Comparison of ENCODE assay signal across 8 cellular contexts in genomic region chr9:132409828-132410528, GRCh38. TPM values are rescaled to one million over a fixed set of nuclear protein-coding genes. Genes with fewer than 3 reads are reported as not detected.
DNase-seq lines count a peak whose midpoint lies in the region; ATAC-seq and TF ChIP-seq lines count a peak whose summit lies in the region.

Gene CFAP77, plus strand, starts transcription at chr9:132410211. Its CDS starts 61 bp downstream, at chr9:132410272.

- H3K36me3 Mint-ChIP-seq in CD4-positive, alpha-beta T cell (ENCODE audit: low read depth): peaks cover 13% of the 10 kb centered on the region
- H3K36me3 Mint-ChIP-seq in T-helper 2 cell treated with Interferon-gamma antibody and Interleukin-4, amounts not matched to agents 5 μg/mL and 100 μg/mL, for 36 hours (ENCODE audit: low read depth): peaks cover 6% of the 10 kb centered on the region

- H3K4me3 ChIP-seq in HUES48 (ENCODE audit: low read depth, low read length): peak within 1 kb of the TSS; percentile 75

- DNase-seq in CD4-positive, alpha-beta T cell: peak in 8 of 10 experiments; percentile 15 to 48 (median 28)
- no peak for DNase-seq in T-helper 2 cell treated with Interferon-gamma antibody and Interleukin-4, amounts not matched to agents 5 μg/mL and 100 μg/mL, for 36 hours (ENCODE audit: low spot score)
- DNase-seq in cerebellar cortex (ENCODE audit: low spot score): peak; percentile 41
- DNase-seq in kidney tubule cell (ENCODE audit: low spot score): peak; percentile 46
- peak; percentile 31 for DNase-seq in stimulated activated CD4-positive, alpha-beta T cell treated with anti-CD3 and anti-CD28 coated beads, Interleukin-4, amount 100 ng/mL, for 24 hours
- no peak for DNase-seq in GDM1 (lab: John Stamatoyannopoulos, UW)

- peaks cover 46% of the 10 kb centered on the region for H3K27me3 ChIP-seq in CD4-positive, alpha-beta T cell (ENCODE audit: control insufficient read depth, insufficient read depth, low read length)
- peaks cover 23% of the 10 kb centered on the region for H3K27me3 ChIP-seq in HUES48 (ENCODE audit: control insufficient read depth, insufficient read depth, low read length)

- no peak for TF ChIP-seq CTCF in CD4-positive, alpha-beta T cell (IDR thresholded peaks at IDR 0.05)

- POLR2A ChIA-PET in CD4-positive, alpha-beta T cell (lab: Charles Lee): interaction anchor here (0.7 kb wide), 1 partner anchor 55 kb away, joined by 3 read pairs; the partner anchor contains the start of gene SETX

- CTCF ChIA-PET in CD4-positive, alpha-beta T cell (lab: Charles Lee): no interaction called here

- peak within 1 kb of the TSS; percentile 68 for H3K4me3 Mint-ChIP-seq in CD4-positive, alpha-beta T cell
- peak within 1 kb of the TSS; percentile 69 for H3K4me3 Mint-ChIP-seq in T-helper 2 cell treated with Interferon-gamma antibody and Interleukin-4, amounts not matched to agents 5 μg/mL and 100 μg/mL, for 36 hours

- H3K36me3 ChIP-seq in HUES48 (ENCODE audit: control insufficient read depth, insufficient read depth, low read length): no peaks in the 10 kb centered on the region

- no peaks in the 10 kb centered on the region for H3K9me3 Mint-ChIP-seq in CD4-positive, alpha-beta T cell
- no peaks in the 10 kb centered on the region for H3K9me3 Mint-ChIP-seq in T-helper 2 cell treated with Interferon-gamma antibody and Interleukin-4, amounts not matched to agents 5 μg/mL and 100 μg/mL, for 36 hours

- H3K27ac Mint-ChIP-seq in CD4-positive, alpha-beta T cell: peak within 1 kb of the TSS; percentile 45
- no peak within 1 kb of the TSS for H3K27ac Mint-ChIP-seq in T-helper 2 cell treated with Interferon-gamma antibody and Interleukin-4, amounts not matched to agents 5 μg/mL and 100 μg/mL, for 36 hours

- peaks cover 19% of the 10 kb centered on the region for H3K4me1 ChIP-seq in HUES48 (ENCODE audit: control insufficient read depth, insufficient read depth, low read length)

- H3K27ac ChIP-seq in CD4-positive, alpha-beta T cell (ENCODE audit: low read depth, low read length): no peak within 1 kb of the TSS
- H3K27ac ChIP-seq in HUES48 (ENCODE audit: low read depth, low read length): peak within 1 kb of the TSS; percentile 57

- H3K9ac ChIP-seq in HUES48 (ENCODE audit: low read depth, low read length): peak within 1 kb of the TSS; percentile 93

- intact Hi-C loops in CD4-positive, alpha-beta T cell (cut with DNase I, micrococcal nuclease): loop anchor here (2.0 to 10.0 kb wide), 9 partner anchors 97 to 1285 kb away; partner anchors contain the start of genes BARHL1 (in 2 of the 2), GFI1B (in 1 of the 2), GTF3C4 (in 1 of the 2) and MED22 (in 1 of the 2)

- H3K9me3 ChIP-seq in CD4-positive, alpha-beta T cell (ENCODE audit: control insufficient read depth, low read length): no peaks in the 10 kb centered on the region
- no peaks in the 10 kb centered on the region for H3K9me3 ChIP-seq in HUES48 (ENCODE audit: control insufficient read depth, insufficient read depth, low read length)

- ATAC-seq in CD4-positive, alpha-beta T cell (ENCODE audit: poor library complexity): peak; percentile 33
- ATAC-seq in GM19023 (IDR thresholded peaks at IDR 0.05; ENCODE audit: unreplicated experiment): no peak

- H3K27me3 Mint-ChIP-seq in CD4-positive, alpha-beta T cell: peaks cover 49% of the 10 kb centered on the region
- H3K27me3 Mint-ChIP-seq in T-helper 2 cell treated with Interferon-gamma antibody and Interleukin-4, amounts not matched to agents 5 μg/mL and 100 μg/mL, for 36 hours (ENCODE audit: low read depth): peaks cover 56% of the 10 kb centered on the region

- H3K4me1 Mint-ChIP-seq in CD4-positive, alpha-beta T cell (ENCODE audit: low read depth): peaks cover 48% of the 10 kb centered on the region
- H3K4me1 Mint-ChIP-seq in T-helper 2 cell treated with Interferon-gamma antibody and Interleukin-4, amounts not matched to agents 5 μg/mL and 100 μg/mL, for 36 hours (ENCODE audit: low read depth): peaks cover 28% of the 10 kb centered on the region

RNA-seq across cellular contexts. Expression of gene CFAP77, which starts in this region (rescaled TPM):
- total RNA-seq in CD4-positive, alpha-beta T cell: not detected

Comparison
In these comparisons a context has a peak if more than half of its experiments do, and no peak if none do; other contexts are left out.
1. Peak in DNase-seq and ATAC-seq in CD4-positive, alpha-beta T cell; RNA of the gene not detected or under 1 TPM.
2. DNase-seq: peak in cerebellar cortex (single experiment), kidney tubule cell (single experiment) and stimulated activated CD4-positive, alpha-beta T cell treated with anti-CD3 and anti-CD28 coated beads, Interleukin-4, amount 100 ng/mL, for 24 hours (single experiment); none in T-helper 2 cell treated with Interferon-gamma antibody and Interleukin-4, amounts not matched to agents 5 μg/mL and 100 μg/mL, for 36 hours (single experiment) and GDM1 (single experiment).